Comparison of ENCODE assay signal across 32 cellular contexts in the genomic region with DNA sequence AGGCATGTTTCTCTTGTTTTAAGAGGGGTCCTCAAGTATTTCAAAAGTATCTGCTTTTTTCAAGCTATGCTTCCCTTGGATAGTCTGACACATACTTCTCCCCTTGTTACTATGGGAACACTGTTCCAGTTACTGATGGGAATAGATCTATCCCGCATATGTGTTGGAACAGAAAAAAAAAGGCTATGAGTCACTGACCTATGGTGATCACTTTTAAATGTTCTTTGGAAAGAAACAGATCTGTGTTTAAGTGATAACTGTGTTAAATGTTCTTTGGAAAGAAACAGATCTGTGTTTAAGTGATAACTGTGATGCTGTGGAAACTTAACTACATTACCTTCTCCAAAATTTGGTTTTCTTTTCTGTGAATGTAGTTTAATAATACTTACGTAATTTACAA.
"Had no signal": no experiment of that assay in that cellular context is flagged by ENCODE, and none has a peak within 500 bp of the region (broad histone marks: within the 10 kb centered on the region; RNA-seq: fewer than 3 reads in every experiment).

No MANE protein-coding gene starts in this region.

- H3K4me3 ChIP-seq: ascending aorta, breast epithelium, cardiac muscle cell, colonic mucosa, esophagus squamous epithelium, gastroesophageal sphincter had no signal

- H3K4me1 ChIP-seq: ascending aorta, breast epithelium, colonic mucosa, esophagus squamous epithelium, gastroesophageal sphincter had no signal

- FAIRE-seq: endometrium, endothelial cell of umbilical vein had no signal

- H3K27ac ChIP-seq: ascending aorta, breast epithelium, cardiac muscle cell, colonic mucosa, epithelial cell of prostate, esophagus squamous epithelium, gastroesophageal sphincter, WERI-Rb-1 had no signal

- DNase-seq: activated B cell treated with CpG ODN at 0.5 μM for 24 hours; activated CD4-positive, alpha-beta memory T cell treated with anti-CD3 and anti-CD28 coated beads for 36 hours; activated CD4-positive, alpha-beta T cell treated with anti-CD3 and anti-CD28 coated beads for 48 hours; activated CD4-positive, alpha-beta T cell treated with anti-CD3 and anti-CD28 coated beads, Interleukin-2, amount 50 U/mL, for 1 hour; activated CD8-positive, alpha-beta memory T cell treated with anti-CD3 and anti-CD28 coated beads, Interleukin-2, amount 50 U/mL, for 48 hours; activated gamma-delta T cell; activated naive CD4-positive, alpha-beta T cell; activated naive CD4-positive, alpha-beta T cell treated with anti-CD3 and anti-CD28 coated beads, Interleukin-2, amount 10 ng/mL, durations not matched to agents 7 days and 5 days; activated naive CD8-positive, alpha-beta T cell treated with anti-CD3 and anti-CD28 coated beads, Interleukin-2, amount 10 ng/mL, durations not matched to agents 7 days and 5 days; activated T-cell treated with anti-CD3 and anti-CD28 coated beads for 4 hours; activated T-cell treated with anti-CD3 and anti-CD28 coated beads, Interleukin-2, amount 50 U/mL, for 24 hours; activated T-cell treated with anti-CD3 and anti-CD28 coated beads, Interleukin-2, amount 50 U/mL, for 72 hours; central memory CD4-positive, alpha-beta T cell; cerebellar nuclear complex; colonic mucosa; effector CD8-positive, alpha-beta T cell; esophagus squamous epithelium; foreskin melanocyte; SW 1271; T-helper 1 cell; T-helper 17 cell; T1000; WERI-Rb-1 had no signal

- H3K36me3 ChIP-seq: ascending aorta, breast epithelium, cardiac muscle cell, colonic mucosa, esophagus squamous epithelium, gastroesophageal sphincter, WERI-Rb-1 had no signal

- H3K9me3 ChIP-seq: ascending aorta, breast epithelium, colonic mucosa, esophagus squamous epithelium, gastroesophageal sphincter had no signal

- H3K27me3 ChIP-seq: ascending aorta, cardiac muscle cell, colonic mucosa, esophagus squamous epithelium, gastroesophageal sphincter had no signal

- ATAC-seq: activated CD4-positive, CD25-positive, alpha-beta regulatory T cell treated with anti-CD3 and anti-CD28 coated beads, Interleukin-2, amount 50 U/mL, for 24 hours; activated naive CD4-positive, alpha-beta T cell treated with anti-CD3 and anti-CD28 coated beads, Interleukin-2, amount 50 U/mL, for 72 hours; activated T-cell treated with anti-CD3 and anti-CD28 coated beads, Interleukin-2, amount 50 U/mL, for 72 hours; gastroesophageal sphincter; T-helper 17 cell had no signal
